Comparison of ENCODE assay signal across 26 cellular contexts in the genomic region with DNA sequence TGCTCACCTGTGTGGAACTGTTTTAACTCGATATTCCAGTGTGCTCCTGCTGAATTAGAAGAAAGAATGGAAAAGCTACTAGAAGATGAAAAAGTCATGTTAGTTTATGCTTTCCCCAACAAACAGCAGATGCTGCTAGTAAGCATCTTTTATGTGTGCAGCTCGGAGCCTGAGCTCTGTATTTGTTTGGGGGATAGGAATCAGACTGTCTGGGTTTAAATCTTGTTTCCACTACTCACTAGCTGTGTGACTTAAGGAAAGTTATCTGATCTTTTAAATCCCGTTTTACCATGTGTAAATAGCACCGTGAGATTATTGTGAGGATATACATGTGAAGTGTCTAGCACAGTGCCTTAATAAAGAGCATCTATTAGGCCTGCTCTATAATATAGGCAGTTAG. TPM values are rescaled to one million over a fixed set of nuclear protein-coding genes. Genes with fewer than 3 reads are reported as not detected.
"Had no signal": no experiment of that assay in that cellular context is flagged by ENCODE, and none has a peak within 500 bp of the region (broad histone marks: within the 10 kb centered on the region; RNA-seq: fewer than 3 reads in every experiment).

No MANE protein-coding gene starts in this region.

- H3K4me1 ChIP-seq: colonic mucosa, foreskin keratinocyte, heart left ventricle, left lung, lower lobe of right lung had no signal

- H3K4me2 ChIP-seq: hepatocyte had no signal

- H2AFZ ChIP-seq: hepatocyte had no signal

- H3K9me3 Mint-ChIP-seq: dendritic cell treated with granulocyte-macrophage colony-stimulating factor and Interleukin-4, amounts not matched to agents 40 ng/mL and 50 ng/mL, for 4 days; effector memory CD8-positive, alpha-beta T cell; endodermal cell; mesothelial cell of epicardium; naive B cell; naive thymus-derived CD8-positive, alpha-beta T cell had no signal

- DNase-seq: colonic mucosa; cortex of kidney; effector CD8-positive, alpha-beta T cell; effector memory CD8-positive, alpha-beta T cell; endodermal cell; erythroblast; foreskin keratinocyte; heart left ventricle; islet precursor cell; left cardiac atrium; left lung; left ventricle myocardium superior; lower lobe of right lung; mesenchymal stem cell; mucosa of descending colon; naive B cell; naive thymus-derived CD8-positive, alpha-beta T cell had no signal

- H3K9me3 ChIP-seq: colonic mucosa, gastroesophageal sphincter, heart left ventricle, left lung, lower lobe of right lung, mucosa of descending colon had no signal

- H3K79me2 ChIP-seq: hepatocyte had no signal

- H3K27me3 ChIP-seq: colonic mucosa, gastroesophageal sphincter, heart left ventricle, left lung had no signal

- H3K27me3 Mint-ChIP-seq: dendritic cell treated with granulocyte-macrophage colony-stimulating factor and Interleukin-4, amounts not matched to agents 40 ng/mL and 50 ng/mL, for 4 days; naive B cell had no signal

- FAIRE-seq: endometrium, frontal cortex had no signal

- H3K4me3 ChIP-seq: colonic mucosa, gastroesophageal sphincter, heart left ventricle, hepatocyte, left lung, lower lobe of right lung, mucosa of descending colon had no signal

- H3K27ac Mint-ChIP-seq: dendritic cell treated with granulocyte-macrophage colony-stimulating factor and Interleukin-4, amounts not matched to agents 40 ng/mL and 50 ng/mL, for 4 days; effector memory CD8-positive, alpha-beta T cell; endodermal cell; mesothelial cell of epicardium; naive thymus-derived CD8-positive, alpha-beta T cell had no signal

- H3K4me1 Mint-ChIP-seq: mesothelial cell of epicardium; naive B cell; naive thymus-derived CD8-positive, alpha-beta T cell had no signal

- ATAC-seq: effector memory CD8-positive, alpha-beta T cell; esophagus mucosa; foreskin keratinocyte; gastroesophageal sphincter; heart left ventricle; left cardiac atrium; left lung; left ventricle myocardium superior; lower lobe of right lung; mucosa of descending colon; naive thymus-derived CD8-positive, alpha-beta T cell had no signal

- H3K36me3 Mint-ChIP-seq: mesothelial cell of epicardium; naive B cell; naive thymus-derived CD8-positive, alpha-beta T cell had no signal

- H3K36me3 ChIP-seq: colonic mucosa, gastroesophageal sphincter, heart left ventricle, left lung, lower lobe of right lung had no signal

- H3K4me3 Mint-ChIP-seq: dendritic cell treated with granulocyte-macrophage colony-stimulating factor and Interleukin-4, amounts not matched to agents 40 ng/mL and 50 ng/mL, for 4 days; effector memory CD8-positive, alpha-beta T cell; endodermal cell; mesothelial cell of epicardium; naive B cell; naive thymus-derived CD8-positive, alpha-beta T cell had no signal

- H3K27ac ChIP-seq: colonic mucosa, epithelial cell of prostate, foreskin keratinocyte, gastroesophageal sphincter, heart left ventricle, hepatocyte, left lung, lower lobe of right lung had no signal

RNA-seq across cellular contexts. Expression of a gene that starts 24.0 kb away (rescaled TPM):
- polyA plus RNA-seq: foreskin keratinocyte; naive thymus-derived CD8-positive, alpha-beta T cell had no signal

RNA-seq across cellular contexts. Expression of a gene that starts 55.1 kb away (rescaled TPM):
- polyA plus RNA-seq: fibroblast of lung; foreskin keratinocyte; heart left ventricle; hepatocyte; naive thymus-derived CD8-positive, alpha-beta T cell had no signal
